20 cellular contexts compared by ENCODE assay signal in genomic region chr18:31646332-31646822, GRCh38. TPM values are rescaled to one million over a fixed set of nuclear protein-coding genes. Genes with fewer than 3 reads are reported as not detected.
DNase-seq lines count a peak whose midpoint lies in the region; ATAC-seq and TF ChIP-seq lines count a peak whose summit lies in the region.
"Had no signal": no experiment of that assay in that cellular context is flagged by ENCODE, and none has a peak within 500 bp of the region (broad histone marks: within the 10 kb centered on the region; RNA-seq: fewer than 3 reads in every experiment).

No MANE protein-coding gene starts in this region.

- peak overlapping the region; percentile 41 for H3K4me2 ChIP-seq in hepatocyte

- WGBS in hepatocyte (ENCODE audit: low lambda C conversion rate, missing lambda C conversion rate), result 52% methylated on average over 5 of the region's 5 CpGs
- 78 to 84% methylated on average over 5 of the region's 5 CpGs for WGBS in aorta, 2 donors

- H3K27me3 ChIP-seq in hepatocyte, result no peaks in the 10 kb centered on the region
- H3K27me3 ChIP-seq in ascending aorta, result no peaks in the 10 kb centered on the region
- H3K27me3 ChIP-seq in aorta (ENCODE audit: control insufficient read depth in 1 of 2, insufficient read depth in 2 of 2, low read length in 1 of 2), result no peaks in the 10 kb centered on the region
- H3K27me3 ChIP-seq: foreskin keratinocyte, stomach had no signal

- no peak for DNase-seq in GM10266 (ENCODE audit: extremely low spot score)
- DNase-seq in OCI-M1 (lab: John Stamatoyannopoulos, UW), result peak; percentile 18
- no peak for DNase-seq in hepatocyte (ENCODE audit: low spot score)
- DNase-seq in NCI-H510A treated with DMSO at 0.1 percent for 48 hours (lab: John Stamatoyannopoulos, UW), result no peak
- DNase-seq in ascending aorta (ENCODE audit: low spot score in 2 of 2), result no peak
- no peak for DNase-seq in aorta
- DNase-seq: amygdala, C1 segment of cervical spinal cord, foreskin keratinocyte, naive B cell, NCI-H1092, stomach had no signal

- ATAC-seq in GM19455 (IDR thresholded peaks at IDR 0.05; ENCODE audit: unreplicated experiment) (peak; percentile 34), GM18861 (IDR thresholded peaks at IDR 0.05; ENCODE audit: unreplicated experiment) (no peak), aorta (ENCODE audit: low FRiP score) (no peak)
- ATAC-seq: foreskin keratinocyte, Right ventricle myocardium inferior, sciatic nerve had no signal

- no peaks in the 10 kb centered on the region for H3K36me3 ChIP-seq in hepatocyte (replicated peaks; ENCODE audit: insufficient read depth, low read depth)
- no peaks in the 10 kb centered on the region for H3K36me3 ChIP-seq in ascending aorta
- no peaks in the 10 kb centered on the region for H3K36me3 ChIP-seq in aorta (ENCODE audit: control insufficient read depth in 1 of 2, insufficient read depth in 2 of 2, low read length in 1 of 2)
- H3K36me3 ChIP-seq: stomach had no signal

- no peaks in the 10 kb centered on the region for H4K20me1 ChIP-seq in hepatocyte (ENCODE audit: insufficient read depth, poor library complexity, severe bottlenecking)

- H3K4me3 ChIP-seq in hepatocyte, result no peak overlapping the region
- no peak overlapping the region for H3K4me3 ChIP-seq in ascending aorta
- H3K4me3 ChIP-seq in aorta (ENCODE audit: low read length in 2 of 2), result no peak overlapping the region
- H3K4me3 ChIP-seq: stomach had no signal

- H3K79me2 ChIP-seq in hepatocyte, result peaks cover 6% of the 10 kb centered on the region

- H2AFZ ChIP-seq in hepatocyte, result peak overlapping the region; percentile 22

- H3K4me1 ChIP-seq in hepatocyte (ENCODE audit: insufficient read depth) (peaks cover 31% of the 10 kb centered on the region), ascending aorta (no peaks in the 10 kb centered on the region), aorta (ENCODE audit: control insufficient read depth in 1 of 2, insufficient read depth in 2 of 2, low read length in 2 of 2) (no peaks in the 10 kb centered on the region)

- TF ChIP-seq CTCF in GM10266 (IDR thresholded peaks at IDR 0.05; ENCODE audit: control insufficient read depth, insufficient read depth, low read depth, missing control alignments) (peak; percentile 30), hepatocyte (IDR thresholded peaks at IDR 0.05; ENCODE audit: poor library complexity) (no peak), ascending aorta (IDR thresholded peaks at IDR 0.05) (no peak)

- H3K27ac ChIP-seq in hepatocyte (peak overlapping the region; percentile 40), ascending aorta (no peak overlapping the region), aorta (ENCODE audit: low read depth in 1 of 2, low read length in 2 of 2) (no peak overlapping the region)
- H3K27ac ChIP-seq: foreskin keratinocyte, stomach had no signal

- intact Hi-C loops in ascending aorta (cut with DNase I), result no loop called here
- intact Hi-C loops in aorta (cut with DNase I), result no loop called here

- H3K9me2 ChIP-seq in hepatocyte (replicated peaks; ENCODE audit: insufficient read depth), result no peaks in the 10 kb centered on the region

- no peaks in the 10 kb centered on the region for H3K9me3 ChIP-seq in hepatocyte (ENCODE audit: low read depth)
- no peaks in the 10 kb centered on the region for H3K9me3 ChIP-seq in ascending aorta
- H3K9me3 ChIP-seq in aorta (ENCODE audit: control insufficient read depth, low read length), result no peaks in the 10 kb centered on the region
- H3K9me3 ChIP-seq: stomach had no signal

RNA-seq across cellular contexts. Expression of gene B4GALT6, which starts 38.0 kb away (rescaled TPM):
- total RNA-seq in hepatocyte, result 10.3 and 14.1 TPM in 2 replicates
- polyA plus RNA-seq in hepatocyte, result 3.2 and 4.9 TPM in 2 replicates
- total RNA-seq in ascending aorta, result 0.32 TPM
- 1 to 10 TPM; 4.3 to 8.4 TPM for total RNA-seq in aorta
- 1 to 10 TPM in 1 of 2 donors, under 1 TPM in 1; 0.87 to 2.4 TPM for polyA plus RNA-seq in aorta

RNA-seq across cellular contexts. Expression of gene TTR, which starts 54.7 kb away (rescaled TPM):
- total RNA-seq in hepatocyte (2,638 and 3,184 TPM in 2 replicates), ascending aorta (5.2 TPM), aorta (not detected)
- polyA plus RNA-seq in hepatocyte (3,342 and 4,943 TPM in 2 replicates), aorta (under 1 TPM in 1 of 2 donors, not detected in 1; 0.51 TPM)
- total RNA-seq: foreskin keratinocyte, H1, HT1080, NCI-H460, Right ventricle myocardium inferior, sciatic nerve had no signal
- polyA plus RNA-seq: foreskin keratinocyte, H1, keratinocyte had no signal

Comparison
In these comparisons a context has a peak if more than half of its experiments do, and no peak if none do; other contexts are left out.
1. RNA of gene TTR, which starts 54.7 kb away (total RNA-seq): 2,638 to 3,184 TPM in hepatocyte; 5.2 TPM in ascending aorta (single experiment) and not detected in aorta; every median in the first group is over 100 times any median in the second.